ENCODE assay signal across 4 cellular contexts in genomic region chr10:90787376-90787775, GRCh38.
"Had no signal": no experiment of that assay in that cellular context is flagged by ENCODE, and none has a peak within 500 bp of the region (broad histone marks: within the 10 kb centered on the region; RNA-seq: fewer than 3 reads in every experiment).

No MANE protein-coding gene starts in this region.

- H3K4me1 ChIP-seq: HAP-1 had no signal

- H3K9me3 ChIP-seq: HAP-1 had no signal

- H3K27ac ChIP-seq: GM23248 had no signal

- H3K9ac ChIP-seq: GM23248 had no signal

- H3K4me3 ChIP-seq: GM23248, GM23338, HAP-1 had no signal

- H2AFZ ChIP-seq: GM23248, GM23338 had no signal

- DNase-seq: GOT3 had no signal

- H3K36me3 ChIP-seq: HAP-1 had no signal
